Comparison of ENCODE assay signal across 10 cellular contexts in the genomic region with DNA sequence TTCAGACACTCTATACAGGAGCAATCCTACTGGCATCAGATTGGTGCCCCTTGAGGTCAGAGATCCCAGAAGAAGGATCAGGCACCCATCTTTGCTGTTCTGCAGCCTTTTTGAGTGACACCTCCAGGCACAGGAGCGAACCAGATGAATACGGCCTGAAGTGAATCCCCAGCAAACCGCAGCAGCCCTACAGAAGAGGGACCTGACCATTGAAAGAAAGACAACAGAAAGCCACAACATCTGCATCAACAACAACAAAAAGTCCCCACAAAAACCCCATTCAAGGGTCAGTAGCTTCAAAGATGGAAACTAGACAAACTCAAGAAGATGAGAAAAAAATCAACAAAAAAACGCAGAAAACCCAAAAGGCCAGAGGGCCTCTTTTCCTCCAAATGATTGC.
DNase-seq lines count a peak whose midpoint lies in the region; ATAC-seq and TF ChIP-seq lines count a peak whose summit lies in the region.
"Had no signal": no experiment of that assay in that cellular context is flagged by ENCODE, and none has a peak within 500 bp of the region (broad histone marks: within the 10 kb centered on the region; RNA-seq: fewer than 3 reads in every experiment).

No MANE protein-coding gene starts in this region.

- no peak for TF ChIP-seq CTCF in nephron (IDR thresholded peaks at IDR 0.05; ENCODE audit: unreplicated experiment in 3 of 3)

- H3K4me1 Mint-ChIP-seq in nephron, result peaks cover 25% of the 10 kb centered on the region

- peaks cover 3% of the 10 kb centered on the region for H3K27me3 Mint-ChIP-seq in nephron (ENCODE audit: low read depth)

- H3K4me3 Mint-ChIP-seq in nephron, result no peak overlapping the region

- DNase-seq in activated gamma-delta T cell (lab: John Stamatoyannopoulos, UW), result no peak
- no peak for DNase-seq in AG08395 (ENCODE audit: low spot score)
- no peak for DNase-seq in hepatic stellate cell (ENCODE audit: low spot score)
- no peak for DNase-seq in NCI-H774 (lab: John Stamatoyannopoulos, UW)
- DNase-seq: activated T-cell treated with anti-CD3 and anti-CD28 coated beads, Interleukin-2, amount 50 U/mL, for 48 hours had no signal

- ATAC-seq in GM18868 (IDR thresholded peaks at IDR 0.05; ENCODE audit: unreplicated experiment) (peak; percentile 87), GM21723 (IDR thresholded peaks at IDR 0.05; ENCODE audit: unreplicated experiment) (peak; percentile 88), HG03175 (IDR thresholded peaks at IDR 0.05; ENCODE audit: unreplicated experiment) (peak; percentile 64)
- ATAC-seq: HCT116 had no signal

- peaks cover 20% of the 10 kb centered on the region for H3K36me3 Mint-ChIP-seq in nephron (ENCODE audit: low read depth)

- H3K27ac Mint-ChIP-seq in nephron, result peak overlapping the region; percentile 25 to 79 (median 77)

- peaks cover 42% of the 10 kb centered on the region for H3K9me3 Mint-ChIP-seq in nephron
